In genomic region chr3:69013256-69014021, GRCh38 we compare ENCODE assay signal across 8 cellular contexts. TPM values are rescaled to one million over a fixed set of nuclear protein-coding genes. Genes with fewer than 3 reads are reported as not detected.
DNase-seq lines count a peak whose midpoint lies in the region; ATAC-seq and TF ChIP-seq lines count a peak whose summit lies in the region.

Gene EOGT (minus strand): TSS chr3:69013684. CDS start chr3:69009846, 3,838 bp downstream.

- no peaks in the 10 kb centered on the region for H4K20me1 ChIP-seq in mammary epithelial cell (ENCODE audit: insufficient read depth, low read length)

- 2% methylated on average over 16 of the region's 95 CpGs for whole genome bisulfite sequencing in mammary epithelial cell (ENCODE audit: low coverage, missing lambda C conversion rate)

- peaks cover 0 to 7% (median 0%) of the 10 kb centered on the region in 3 donors for H3K36me3 Mint-ChIP-seq in immature natural killer cell

- H3K9me3 ChIP-seq in mammary epithelial cell (replicated peaks; ENCODE audit: insufficient read depth, low read length): no peaks in the 10 kb centered on the region

- no TSS peak for BruUV-seq in mammary epithelial cell (replicated peaks; lab: Mats Ljungman, UMichigan)

- H3K4me3 Mint-ChIP-seq in immature natural killer cell: peak within 1 kb of the TSS; percentile 86 to 93 (median 91)

- no peaks in the 10 kb centered on the region for H3K27me3 ChIP-seq in mammary epithelial cell (ENCODE audit: insufficient read depth, low read length)

- H3K36me3 ChIP-seq in mammary epithelial cell (ENCODE audit: insufficient read depth, low read length): peaks cover 6% of the 10 kb centered on the region

- peaks cover 0 to 2% (median 2%) of the 10 kb centered on the region in 3 donors for H3K27me3 Mint-ChIP-seq in immature natural killer cell (ENCODE audit: low read depth in 3 of 3)

- DNase-seq in SIG-M5 treated with dmso at 0.1 percent for 504 hours (lab: John Stamatoyannopoulos, UW; ENCODE audit: unreplicated experiment) (peak; percentile 68), SIG-M5 (lab: John Stamatoyannopoulos, UW) (no peak), NCI-H2171 (lab: John Stamatoyannopoulos, UW) (peak; percentile 42), mammary epithelial cell (peak; percentile 85), immature natural killer cell (peak; percentile 71 to 73 (median 73))
- DNase-seq in stimulated activated CD4-positive, alpha-beta T cell treated with anti-CD3 and anti-CD28 coated beads, Interleukin-12 subunit alpha, Interleukin-12 subunit beta, amount 100 ng/mL, for 4 hours: peak; percentile 82

- peaks cover 53% of the 10 kb centered on the region for H3K79me2 ChIP-seq in mammary epithelial cell (ENCODE audit: insufficient read depth, low read length)

- dilution Hi-C loops in mammary epithelial cell (cut with HindIII; ENCODE audit: low sequenced_read_pairs): no loop called here

- peaks cover 11 to 25% of the 10 kb centered on the region in 2 donors for H3K4me1 Mint-ChIP-seq in immature natural killer cell

- H3K4me1 ChIP-seq in mammary epithelial cell (ENCODE audit: insufficient read depth, low read length): peaks cover 49% of the 10 kb centered on the region

- in situ Hi-C loops in mammary epithelial cell (cut with MboI; ENCODE audit: low sequenced_read_pairs in 2 of 2): no loop called here

- peak; percentile 61 for TF ChIP-seq CTCF in WI38 (IDR thresholded peaks at IDR 0.05; ENCODE audit: low read depth, low read length)
- TF ChIP-seq CTCF in mammary epithelial cell (conservative IDR thresholded peaks at IDR 0.05 in 1 of 2, IDR thresholded peaks at IDR 0.05 in 1 of 2; ENCODE audit: extremely low read depth in 1 of 2, insufficient read depth in 1 of 2, low read depth in 1 of 2, low read length in 2 of 2): peak; percentile 26 to 73

- peak within 1 kb of the TSS; percentile 81 for H2AFZ ChIP-seq in mammary epithelial cell (ENCODE audit: low read depth, low read length)

- intact Hi-C loops in mammary epithelial cell (cut with micrococcal nuclease): loop anchor here (10.0 kb wide), 1 partner anchor 661 kb away; no protein-coding TSS in a partner anchor

- peak within 1 kb of the TSS; percentile 79 for H3K9ac ChIP-seq in mammary epithelial cell (ENCODE audit: insufficient read depth, low read length)

- peak; percentile 87 for ATAC-seq in HG02885 (IDR thresholded peaks at IDR 0.05; ENCODE audit: poor library complexity, unreplicated experiment)

- H3K27ac Mint-ChIP-seq in immature natural killer cell: peak within 1 kb of the TSS; percentile 40 to 94 (median 82)

- no peaks in the 10 kb centered on the region for H3K9me3 Mint-ChIP-seq in immature natural killer cell

- H3K4me3 ChIP-seq in WI38 (ENCODE audit: low read depth, low read length) (peak within 1 kb of the TSS; percentile 74), mammary epithelial cell (replicated peaks in 1 of 3; ENCODE audit: insufficient read depth in 1 of 3, low read depth in 2 of 3, low read length in 3 of 3) (peak within 1 kb of the TSS; percentile 67 to 83 (median 82))

- CTCF ChIA-PET in mammary epithelial cell (lab: Charles Lee; ENCODE audit: low non-redundant PET): interaction anchor here (0.6 kb wide), 1 partner anchor 38 kb away, joined by 4 read pairs; the partner anchor contains the start of gene TMF1

- H3K4me2 ChIP-seq in mammary epithelial cell (ENCODE audit: insufficient read depth, low read depth, low read length): peak within 1 kb of the TSS; percentile 91

- peak within 1 kb of the TSS; percentile 87 for H3K27ac ChIP-seq in mammary epithelial cell (ENCODE audit: insufficient read depth, low read depth, low read length)

RNA-seq across cellular contexts. Expression of gene EOGT, which starts in this region (rescaled TPM):
- total RNA-seq in mammary epithelial cell: 100 to 1,000 TPM in 1 of 2 donors, 10 to 100 TPM in 1; 52.4 to 194 TPM
- 28.8 TPM for polyA plus RNA-seq in mammary epithelial cell
- 38.8 TPM for polyA minus RNA-seq in mammary epithelial cell
- 1 to 10 TPM; 3.2 to 4.4 (median 3.9) TPM for polyA plus RNA-seq in immature natural killer cell
